16 cellular contexts compared by ENCODE assay signal in genomic region chrX:22585831-22586230, GRCh38.
DNase-seq lines count a peak whose midpoint lies in the region; ATAC-seq and TF ChIP-seq lines count a peak whose summit lies in the region.
"Had no signal": no experiment of that assay in that cellular context is flagged by ENCODE, and none has a peak within 500 bp of the region (broad histone marks: within the 10 kb centered on the region; RNA-seq: fewer than 3 reads in every experiment).

No MANE protein-coding gene starts in this region.

- no peak for TF ChIP-seq CTCF in left ventricle myocardium inferior (IDR thresholded peaks at IDR 0.05; ENCODE audit: borderline replicate concordance)

- DNase-seq in left cardiac atrium (no peak), left ventricle myocardium inferior (no peak)
- DNase-seq: activated T-cell treated with anti-CD3 and anti-CD28 coated beads for 4 hours; CD4-positive, alpha-beta memory T cell; NCI-H146; NCI-H446; T-cell had no signal

- no peaks in the 10 kb centered on the region for H3K27me3 ChIP-seq in left ventricle myocardium inferior (ENCODE audit: low read depth)
- H3K27me3 ChIP-seq: esophagus muscularis mucosa, vagina had no signal

- no peaks in the 10 kb centered on the region for H3K4me1 ChIP-seq in left ventricle myocardium inferior
- H3K4me1 ChIP-seq: esophagus muscularis mucosa, vagina had no signal

- ATAC-seq in GM18861 (IDR thresholded peaks at IDR 0.05; ENCODE audit: unreplicated experiment), result peak; percentile 62
- peak; percentile 80 for ATAC-seq in GM21390 (IDR thresholded peaks at IDR 0.05; ENCODE audit: unreplicated experiment)
- peak; percentile 92 for ATAC-seq in HG02885 (IDR thresholded peaks at IDR 0.05; ENCODE audit: poor library complexity, unreplicated experiment)
- ATAC-seq in HG03575 (IDR thresholded peaks at IDR 0.05; ENCODE audit: extremely low read depth, insufficient number of reproducible peaks, low FRiP score, unreplicated experiment), result peak; percentile 61
- ATAC-seq in HG02981 (IDR thresholded peaks at IDR 0.05; ENCODE audit: unreplicated experiment), result no peak
- no peak for ATAC-seq in GM21528 (IDR thresholded peaks at IDR 0.05; ENCODE audit: low FRiP score, unreplicated experiment)
- ATAC-seq in left cardiac atrium, result no peak
- ATAC-seq: natural killer cell treated with Interleukin-12 subunit alpha and Interleukin-12 subunit beta and Interleukin-15 and Interleukin-18, amount 100 ng/mL, for 72 hours; T-cell had no signal

- no peaks in the 10 kb centered on the region for H3K36me3 ChIP-seq in left ventricle myocardium inferior
- H3K36me3 ChIP-seq: esophagus muscularis mucosa, vagina had no signal

- H3K9me3 ChIP-seq in left ventricle myocardium inferior (replicated peaks), result no peaks in the 10 kb centered on the region
- H3K9me3 ChIP-seq: esophagus muscularis mucosa, vagina had no signal

- intact Hi-C loops in left cardiac atrium (cut with DNase I) (no loop called here), left ventricle myocardium inferior (cut with micrococcal nuclease) (no loop called here)

- H3K27ac ChIP-seq in left ventricle myocardium inferior (replicated peaks), result no peak overlapping the region
- H3K27ac ChIP-seq: esophagus muscularis mucosa, vagina had no signal

- H3K4me3 ChIP-seq in left ventricle myocardium inferior, result no peak overlapping the region
- H3K4me3 ChIP-seq: esophagus muscularis mucosa, vagina had no signal

Comparison
In these comparisons a context has a peak if more than half of its experiments do, and no peak if none do; other contexts are left out.
1. ATAC-seq: peak in GM18861 (single experiment), GM21390 (single experiment), HG02885 (single experiment) and HG03575 (single experiment); none in HG02981 (single experiment), GM21528 (single experiment) and left cardiac atrium (0 of 2).